Comparison of ENCODE assay signal across 9 cellular contexts in the genomic region with DNA sequence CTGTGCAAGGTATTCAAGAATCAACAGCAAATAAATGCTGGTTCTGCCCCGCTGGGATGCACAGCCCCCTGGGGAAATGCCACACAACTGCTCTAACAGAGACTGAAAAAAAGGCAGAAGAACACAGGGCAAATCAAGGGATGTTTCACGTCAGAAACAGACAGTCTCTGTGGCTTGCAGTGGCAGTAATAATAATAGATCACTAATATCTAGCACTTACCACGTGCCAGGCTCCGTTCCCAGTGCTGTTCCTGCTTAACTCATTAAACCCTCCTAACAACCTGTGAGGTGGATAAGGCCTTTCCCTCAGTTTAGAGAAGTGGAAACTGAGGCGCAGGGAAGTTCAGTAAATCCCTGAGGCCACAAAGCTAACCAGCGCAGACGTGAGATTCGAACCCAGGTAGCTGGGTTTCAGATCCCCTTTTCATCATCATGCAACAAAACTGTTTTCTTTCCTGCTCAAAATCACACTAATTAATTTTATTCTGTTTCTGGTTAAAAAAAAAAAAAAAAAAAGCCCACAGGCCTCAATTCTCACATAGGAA. TPM values are rescaled to one million over a fixed set of nuclear protein-coding genes. Genes with fewer than 3 reads are reported as not detected.
DNase-seq lines count a peak whose midpoint lies in the region; ATAC-seq, FAIRE-seq and TF ChIP-seq lines count a peak whose summit lies in the region.
"Had no signal": no experiment of that assay in that cellular context is flagged by ENCODE, and none has a peak within 500 bp of the region (broad histone marks: within the 10 kb centered on the region; RNA-seq: fewer than 3 reads in every experiment).

No MANE protein-coding gene starts in this region.

- peaks cover 97% of the 10 kb centered on the region for H3K79me2 ChIP-seq in GM12878 (ENCODE audit: control insufficient read depth, insufficient read depth, low read length)

- TF ChIP-seq CTCF in CD14-positive monocyte (IDR thresholded peaks at IDR 0.05) = no peak
- no peak for TF ChIP-seq CTCF in GM12878 (IDR thresholded peaks at IDR 0.05 in 2 of 3, conservative IDR thresholded peaks at IDR 0.05 in 1 of 3; ENCODE audit: control insufficient read depth in 2 of 3, extremely low read depth in 1 of 3, insufficient read depth in 1 of 3, low read depth in 3 of 3, low read length in 3 of 3)
- no peak for TF ChIP-seq CTCF in nephron (IDR thresholded peaks at IDR 0.05; ENCODE audit: unreplicated experiment in 3 of 3)

- H3K36me3 ChIP-seq in GM12878 (ENCODE audit: control insufficient read depth in 2 of 2, insufficient read depth in 2 of 2, low read length in 1 of 2) = peaks cover 25 to 37% of the 10 kb centered on the region in 2 experiments

- SMC1A ChIA-PET in GM12878 (lab: Charles Lee; ENCODE audit: uncharacterized antibody, unreplicated experiment) = interaction anchor here (0.7 to 4.1 kb wide), 8 partner anchors 13 to 82 kb away, joined by 4 to 68 read pairs (median 11); partner anchors contain the start of gene ARHGAP17

- H3K4me1 ChIP-seq in GM12878 (ENCODE audit: control insufficient read depth, insufficient read depth, low read length) = peaks cover 77% of the 10 kb centered on the region

- H3K4me2 ChIP-seq in GM12878 (ENCODE audit: control insufficient read depth, insufficient read depth) = peak overlapping the region; percentile 94

- 1% methylated on average over 8 of the region's 8 CpGs for WGBS in GM12878 (ENCODE audit: insufficient coverage, insufficient replicate concordance, low lambda C conversion rate, missing lambda C conversion rate)

- no peaks in the 10 kb centered on the region for H3K27me3 ChIP-seq in GM12878 (replicated peaks in 1 of 2; ENCODE audit: control insufficient read depth in 2 of 2, insufficient read depth in 2 of 2, low read length in 1 of 2)

- no peaks in the 10 kb centered on the region for H3K27me3 Mint-ChIP-seq in CD14-positive monocyte (ENCODE audit: low read depth in 3 of 3)
- H3K27me3 Mint-ChIP-seq in nephron (ENCODE audit: low read depth) = no peaks in the 10 kb centered on the region
- H3K27me3 Mint-ChIP-seq: CD8-positive, alpha-beta memory T cell had no signal

- CTCF ChIA-PET in GM12878 (lab: Yijun Ruan, JAX) = interaction anchor here (0.8 to 0.9 kb wide), 2 partner anchors 11 to 32 kb away, joined by 3 read pairs; no protein-coding TSS in a partner anchor

- peak; percentile 16 to 46; a peak in 3 of 4 replicates for TF ChIP-seq EP300 in GM12878 (IDR thresholded peaks at IDR 0.05; ENCODE audit: borderline replicate concordance in 1 of 2, control insufficient read depth in 1 of 2, low read depth in 2 of 2, low read length in 2 of 2)

- H3K27ac ChIP-seq in GM12878 (ENCODE audit: control insufficient read depth, insufficient read depth) = peak overlapping the region; percentile 80

- peak; percentile 80 for FAIRE-seq in GM12878 (lab: Jason Lieb, UNC)

- H3K4me1 Mint-ChIP-seq in CD14-positive monocyte = peaks cover 39% of the 10 kb centered on the region
- H3K4me1 Mint-ChIP-seq in nephron = peaks cover 33% of the 10 kb centered on the region

- H3K27ac Mint-ChIP-seq in CD14-positive monocyte = peak overlapping the region in 4 of 7 donors; percentile 21 to 69 (median 36)
- peak overlapping the region; percentile 87 to 99 (median 97) for H3K27ac Mint-ChIP-seq in nephron

- no peak overlapping the region for H3K4me3 Mint-ChIP-seq in CD14-positive monocyte
- no peak overlapping the region for H3K4me3 Mint-ChIP-seq in nephron
- H3K4me3 Mint-ChIP-seq: CD8-positive, alpha-beta memory T cell had no signal

- TSS peak; percentile 14 for BruUV-seq in GM12878 (replicated peaks; lab: Mats Ljungman, UMichigan)

- peaks cover 46 to 51% of the 10 kb centered on the region in 2 donors for H3K36me3 Mint-ChIP-seq in CD14-positive monocyte
- H3K36me3 Mint-ChIP-seq in nephron (ENCODE audit: low read depth) = peaks cover 46% of the 10 kb centered on the region

- H3K9ac ChIP-seq in GM12878 (ENCODE audit: control insufficient read depth, insufficient read depth, low read length) = peak overlapping the region; percentile 40

- H3K9me3 Mint-ChIP-seq in CD14-positive monocyte (no peaks in the 10 kb centered on the region), nephron (peaks cover 2% of the 10 kb centered on the region)
- H3K9me3 Mint-ChIP-seq: CD8-positive, alpha-beta memory T cell had no signal

- ATAC-seq in HG02759 (IDR thresholded peaks at IDR 0.05; ENCODE audit: unreplicated experiment) (peak; percentile 33), GM12878 (peak; percentile 64), GM21423 (IDR thresholded peaks at IDR 0.05; ENCODE audit: unreplicated experiment) (no peak)

- RAD21 ChIA-PET in GM12878 (lab: Charles Lee; ENCODE audit: unreplicated experiment) = interaction anchor here (0.6 to 3.3 kb wide), 14 partner anchors 8 to 438 kb away, joined by 3 to 27 read pairs (median 7); partner anchors contain the start of gene ARHGAP17

- DNase-seq in CD14-positive monocyte (ENCODE audit: low spot score) = no peak
- peak; percentile 77 for DNase-seq in GM12878 (ENCODE audit: low read depth, low spot score)
- DNase-seq in medulla oblongata (ENCODE audit: extremely low spot score) = no peak
- DNase-seq in NCI-H1092 (lab: John Stamatoyannopoulos, UW) = no peak
- DNase-seq in NCI-H2227 (lab: John Stamatoyannopoulos, UW; ENCODE audit: unreplicated experiment) = no peak
- DNase-seq: CD8-positive, alpha-beta memory T cell had no signal

- no peak for TF ChIP-seq POLR2A in GM12878 (IDR thresholded peaks at IDR 0.05; ENCODE audit: low read depth, low read length)

- no peak overlapping the region for H2AFZ ChIP-seq in GM12878 (ENCODE audit: control insufficient read depth, low read depth, low read length)

- POLR2A ChIA-PET in GM12878 (lab: Charles Lee) = interaction anchor here (0.6 to 3.6 kb wide), 10 partner anchors 13 to 65 kb away, joined by 3 to 39 read pairs (median 8); partner anchors contain the start of gene ARHGAP17

- TF ChIP-seq RAD21 in GM12878 (IDR thresholded peaks at IDR 0.05; ENCODE audit: insufficient read depth, low read depth, low read length) = no peak

- no peaks in the 10 kb centered on the region; the same call in 1 of the 3 replicates for H3K9me3 ChIP-seq in GM12878 (replicated peaks; ENCODE audit: control insufficient read depth, insufficient read depth, low read length)

- in situ Hi-C loops in GM12878 (cut with MboI) = loop anchor here (10.0 kb wide), 1 partner anchor 246 kb away; no protein-coding TSS in a partner anchor

- H4K20me1 ChIP-seq in GM12878 (ENCODE audit: control insufficient read depth, insufficient read depth) = no peaks in the 10 kb centered on the region; the same call in none of the 2 replicates

- H3K4me3 ChIP-seq in GM12878 = peak overlapping the region; percentile 37; the same call in 1 of the 2 replicates

- intact Hi-C loops in CD14-positive monocyte (cut with micrococcal nuclease) = no loop called here
- intact Hi-C loops in GM12878 (cut with micrococcal nuclease; ENCODE audit: unreplicated experiment) = loop anchor here (2.0 to 5.0 kb wide), 2 partner anchors 36 to 64 kb away; partner anchors contain the start of gene ARHGAP17

TF ChIP-seq in GM12878, 131 proteins besides CTCF, POLR2A, EP300 and RAD21 (continues in another document):
- TF ChIP-seq ZSCAN29 (IDR thresholded peaks at IDR 0.05) (no peak), PAX5 (IDR thresholded peaks at IDR 0.05; ENCODE audit: borderline replicate concordance, low read depth, low read length) (no peak), SMAD1 (IDR thresholded peaks at IDR 0.05; ENCODE audit: low read depth, partially characterized antibody) (no peak), GATAD2B (conservative IDR thresholded peaks at IDR 0.05; ENCODE audit: low read depth) (peak; percentile 73), NR2C2 (IDR thresholded peaks at IDR 0.05; ENCODE audit: borderline replicate concordance, control insufficient read depth, insufficient read length, low read depth) (no peak), TCF7 (IDR thresholded peaks at IDR 0.05; ENCODE audit: borderline replicate concordance) (no peak), SUZ12 (IDR thresholded peaks at IDR 0.05; ENCODE audit: unreplicated experiment) (no peak), RCOR1 (conservative IDR thresholded peaks at IDR 0.05; ENCODE audit: low read depth, low read length) (0 out of 2 replicates have a peak, but pooled peaks have one; percentile 74), MYB (IDR thresholded peaks at IDR 0.05; ENCODE audit: borderline replicate concordance, low read depth, low read length) (no peak), ZBED1 (IDR thresholded peaks at IDR 0.05; ENCODE audit: borderline replicate concordance) (no peak), RAD51 (IDR thresholded peaks at IDR 0.05) (peak; percentile 71), BMI1 (IDR thresholded peaks at IDR 0.05; ENCODE audit: borderline replicate concordance) (no peak), ZNF274 (IDR thresholded peaks at IDR 0.05; ENCODE audit: insufficient read depth, insufficient read length) (no peak), NR2C1 (IDR thresholded peaks at IDR 0.05) (no peak), MTA3 (IDR thresholded peaks at IDR 0.05; ENCODE audit: borderline replicate concordance, low read length) (peak; percentile 70; the same call in 1 of the 2 replicates), POLR2AphosphoS5 (IDR thresholded peaks at IDR 0.05; ENCODE audit: low read length) (0 out of 2 replicates have a peak, but pooled peaks have one; percentile 39), CHD4 (IDR thresholded peaks at IDR 0.05) (no peak), WRNIP1 (IDR thresholded peaks at IDR 0.05; ENCODE audit: borderline replicate concordance, low read depth, low read length) (no peak), FOXM1 (IDR thresholded peaks at IDR 0.05; ENCODE audit: low read depth, low read length) (peak; percentile 29; the same call in 1 of the 2 replicates)

RNA-seq across cellular contexts. Expression of gene ARHGAP17, which starts 36.7 kb away (rescaled TPM):
- polyA plus RNA-seq in CD14-positive monocyte (10 to 100 TPM; 26.5 to 38.4 TPM), GM12878 (2011; rRNA removed) (71.1 and 75.0 TPM in 2 replicates), GM12878 (2014; fragmentation: Illumina TruSeq; extraction: Trizol) (150 and 173 TPM in 2 replicates), GM12878 (2014; fragmentation: Nextera tagmentation; extraction: Ambion mirVana) (10 to 100 TPM; 31.4 to 49.9 TPM), GM12878 (2014; rRNA removed) (63.7 and 73.8 TPM in 2 replicates), GM12878 (2016; fragmentation: Nextera tagmentation; extraction: Ambion mirVana) (100 to 1,000 TPM; 118 to 123 TPM)
- total RNA-seq in GM12878 (2013; cell fraction: nucleolus; rRNA removed) = 627 and 659 TPM in 2 replicates
- total RNA-seq in GM12878 (2014; rRNA removed) (47.7 and 55.1 TPM in 2 replicates), GM12878 (2014; rRNA removed; fragmentation: Illumina TruSeq; extraction: Trizol) (45.4 and 48.3 TPM in 2 replicates), GM12878 (2021) (181 and 199 TPM in 2 replicates)
- 127 TPM for polyA plus RNA-seq in GM12878 (2011; ENCODE audit: low read depth)
- polyA plus RNA-seq in GM12878 (2011; cell fraction: cytosol; rRNA removed) = 82.6 and 128 TPM in 2 replicates
- polyA plus RNA-seq in GM12878 (2011; cell fraction: nucleus; rRNA removed) = 239 and 261 TPM in 2 replicates
- polyA plus RNA-seq in GM12878 (2012) = 118 and 141 TPM in 2 replicates
- polyA minus RNA-seq in GM12878 (2011; rRNA and poly(A)+ RNA removed) = 174 and 187 TPM in 2 replicates
- polyA minus RNA-seq in GM12878 (2011; cell fraction: cytosol; rRNA and poly(A)+ RNA removed) = 84.1 and 85.0 TPM in 2 replicates
- 138 and 190 TPM in 2 replicates for polyA minus RNA-seq in GM12878 (2011; cell fraction: nucleus; rRNA and poly(A)+ RNA removed)
